Comparison of ENCODE assay signal across 1 cellular context in the genomic region with DNA sequence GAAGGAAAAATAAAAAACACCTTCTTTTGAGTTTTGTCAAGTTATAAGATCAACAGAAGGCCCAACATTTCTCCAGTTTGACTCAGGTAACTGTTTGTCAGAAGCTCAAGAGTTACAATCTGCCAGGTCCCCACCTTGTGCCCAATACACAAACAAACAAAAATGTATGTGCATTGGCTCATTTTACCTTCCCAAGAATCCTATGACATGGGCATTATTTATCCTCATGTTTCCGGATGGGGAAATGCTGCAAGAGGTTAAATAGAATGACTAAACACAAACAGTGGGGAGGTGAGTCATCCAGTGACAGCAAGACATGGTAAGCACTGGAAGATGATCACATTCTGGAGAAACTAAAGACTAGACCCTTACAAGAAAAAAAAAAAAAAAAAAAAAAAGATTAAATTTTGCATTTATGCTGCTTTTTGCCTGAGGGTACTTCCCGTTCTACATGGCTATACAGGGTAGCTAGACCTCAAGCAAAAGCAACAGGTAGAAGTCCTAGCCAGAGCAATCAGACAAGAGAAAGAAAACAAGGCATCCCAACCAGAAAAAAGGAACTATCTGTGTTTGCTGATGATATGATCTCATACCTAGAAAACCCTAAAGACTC.
TF ChIP-seq lines count a peak whose summit lies in the region.

No MANE protein-coding gene starts in this region.

TF ChIP-seq in HepG2, 621 proteins besides CTCF, POLR2A, EP300 and RAD21 (continued from another document and continues in another):
- TF ChIP-seq, protein P1, sequence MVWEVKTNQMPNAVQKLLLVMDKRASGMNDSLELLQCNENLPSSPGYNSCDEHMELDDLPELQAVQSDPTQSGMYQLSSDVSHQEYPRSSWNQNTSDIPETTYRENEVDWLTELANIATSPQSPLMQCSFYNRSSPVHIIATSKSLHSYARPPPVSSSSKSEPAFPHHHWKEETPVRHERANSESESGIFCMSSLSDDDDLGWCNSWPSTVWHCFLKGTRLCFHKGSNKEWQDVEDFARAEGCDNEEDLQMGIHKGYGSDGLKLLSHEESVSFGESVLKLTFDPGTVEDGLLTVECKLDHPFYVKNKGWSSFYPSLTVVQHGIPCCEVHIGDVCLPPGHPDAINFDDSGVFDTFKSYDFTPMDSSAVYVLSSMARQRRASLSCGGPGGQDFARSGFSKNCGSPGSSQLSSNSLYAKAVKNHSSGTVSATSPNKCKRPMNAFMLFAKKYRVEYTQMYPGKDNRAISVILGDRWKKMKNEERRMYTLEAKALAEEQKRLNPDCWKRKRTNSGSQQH (CRISPR knock-in tag; IDR thresholded peaks at IDR 0.05; ENCODE audit: low read depth): no peak
- no peak for TF ChIP-seq ZNF326 (CRISPR knock-in tag; IDR thresholded peaks at IDR 0.05; ENCODE audit: borderline replicate concordance)
- TF ChIP-seq ZNF674 (CRISPR knock-in tag; IDR thresholded peaks at IDR 0.05; ENCODE audit: low read depth): no peak
- TF ChIP-seq ZSCAN9 (CRISPR knock-in tag; IDR thresholded peaks at IDR 0.05; ENCODE audit: borderline replicate concordance): no peak
- TF ChIP-seq, protein P2, sequence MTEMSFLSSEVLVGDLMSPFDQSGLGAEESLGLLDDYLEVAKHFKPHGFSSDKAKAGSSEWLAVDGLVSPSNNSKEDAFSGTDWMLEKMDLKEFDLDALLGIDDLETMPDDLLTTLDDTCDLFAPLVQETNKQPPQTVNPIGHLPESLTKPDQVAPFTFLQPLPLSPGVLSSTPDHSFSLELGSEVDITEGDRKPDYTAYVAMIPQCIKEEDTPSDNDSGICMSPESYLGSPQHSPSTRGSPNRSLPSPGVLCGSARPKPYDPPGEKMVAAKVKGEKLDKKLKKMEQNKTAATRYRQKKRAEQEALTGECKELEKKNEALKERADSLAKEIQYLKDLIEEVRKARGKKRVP (CRISPR knock-in tag; IDR thresholded peaks at IDR 0.05): peak in 1 of 2 experiments; percentile 90; a peak in 2 of 4 replicates
- no peak for TF ChIP-seq ZNF749 (CRISPR knock-in tag; IDR thresholded peaks at IDR 0.05; ENCODE audit: borderline replicate concordance)
- peak; percentile 60; the same call in 1 of the 2 replicates for TF ChIP-seq SOX5 (CRISPR knock-in tag; IDR thresholded peaks at IDR 0.05; ENCODE audit: borderline replicate concordance)
- peak; percentile 90 for TF ChIP-seq ETV5 (CRISPR knock-in tag; IDR thresholded peaks at IDR 0.05; ENCODE audit: borderline replicate concordance)
- no peak for TF ChIP-seq MAF1 (CRISPR knock-in tag; IDR thresholded peaks at IDR 0.05; ENCODE audit: borderline replicate concordance)
- peak; percentile 94 for TF ChIP-seq FOXA3 (CRISPR knock-in tag; IDR thresholded peaks at IDR 0.05)
- no peak for TF ChIP-seq ZNF343 (CRISPR knock-in tag; IDR thresholded peaks at IDR 0.05)
- no peak for TF ChIP-seq ZBTB42 (CRISPR knock-in tag; IDR thresholded peaks at IDR 0.05)
- TF ChIP-seq TMF1 (CRISPR knock-in tag; IDR thresholded peaks at IDR 0.05; ENCODE audit: low read depth): no peak
- no peak for TF ChIP-seq CERS6 (CRISPR knock-in tag; IDR thresholded peaks at IDR 0.05)
- TF ChIP-seq SRSF4 (IDR thresholded peaks at IDR 0.05; ENCODE audit: low read depth, low read length, poor library complexity, severe bottlenecking): no peak
- TF ChIP-seq, protein P3, sequence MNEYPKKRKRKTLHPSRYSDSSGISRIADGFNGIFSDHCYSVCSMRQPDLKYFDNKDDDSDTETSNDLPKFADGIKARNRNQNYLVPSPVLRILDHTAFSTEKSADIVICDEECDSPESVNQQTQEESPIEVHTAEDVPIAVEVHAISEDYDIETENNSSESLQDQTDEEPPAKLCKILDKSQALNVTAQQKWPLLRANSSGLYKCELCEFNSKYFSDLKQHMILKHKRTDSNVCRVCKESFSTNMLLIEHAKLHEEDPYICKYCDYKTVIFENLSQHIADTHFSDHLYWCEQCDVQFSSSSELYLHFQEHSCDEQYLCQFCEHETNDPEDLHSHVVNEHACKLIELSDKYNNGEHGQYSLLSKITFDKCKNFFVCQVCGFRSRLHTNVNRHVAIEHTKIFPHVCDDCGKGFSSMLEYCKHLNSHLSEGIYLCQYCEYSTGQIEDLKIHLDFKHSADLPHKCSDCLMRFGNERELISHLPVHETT (CRISPR knock-in tag; conservative IDR thresholded peaks at IDR 0.05): no peak
- TF ChIP-seq CREB1 (IDR thresholded peaks at IDR 0.05): peak; percentile 58
- 0 out of 2 replicates have a peak, but pooled peaks have one; percentile 23 for TF ChIP-seq CREB1 (CRISPR knock-in tag; IDR thresholded peaks at IDR 0.05)
- TF ChIP-seq DNMT3B (CRISPR knock-in tag; conservative IDR thresholded peaks at IDR 0.05): 0 out of 2 replicates have a peak, but pooled peaks have one; percentile 82
- TF ChIP-seq HDAC1 (CRISPR knock-in tag; IDR thresholded peaks at IDR 0.05): no peak
- TF ChIP-seq ATF7 (IDR thresholded peaks at IDR 0.05): peak; percentile 7; the same call in 1 of the 2 replicates
- TF ChIP-seq ATF7 (CRISPR knock-in tag; IDR thresholded peaks at IDR 0.05): no peak
- TF ChIP-seq MAFK (conservative IDR thresholded peaks at IDR 0.05 in 1 of 2, IDR thresholded peaks at IDR 0.05 in 1 of 2; ENCODE audit: low read length in 2 of 2): peak; percentile 27 to 56; a peak in 3 of 4 replicates
- no peak for TF ChIP-seq ZBTB43 (CRISPR knock-in tag; conservative IDR thresholded peaks at IDR 0.05)
- no peak for TF ChIP-seq TAF15 (IDR thresholded peaks at IDR 0.05; ENCODE audit: low read depth, low read length, poor library complexity, severe bottlenecking)
- peak; percentile 89; the same call in 1 of the 2 replicates for TF ChIP-seq AHDC1 (CRISPR knock-in tag; IDR thresholded peaks at IDR 0.05; ENCODE audit: borderline replicate concordance)
- TF ChIP-seq MNT (IDR thresholded peaks at IDR 0.05): 0 out of 2 replicates have a peak, but pooled peaks have one; percentile 6
- TF ChIP-seq MAFF (IDR thresholded peaks at IDR 0.05; ENCODE audit: low read depth, low read length): peak; percentile 60
- TF ChIP-seq HDAC6 (IDR thresholded peaks at IDR 0.05; ENCODE audit: low read depth, low read length): no peak
- TF ChIP-seq ZNF12 (CRISPR knock-in tag; IDR thresholded peaks at IDR 0.05): peak; percentile 61; the same call in 1 of the 2 replicates
- peak; percentile 60 for TF ChIP-seq ZBTB21 (CRISPR knock-in tag; IDR thresholded peaks at IDR 0.05)
- TF ChIP-seq FOSL1 (CRISPR knock-in tag; IDR thresholded peaks at IDR 0.05; ENCODE audit: borderline replicate concordance): peak; percentile 85
- no peak for TF ChIP-seq CBFB (CRISPR knock-in tag; IDR thresholded peaks at IDR 0.05)
- peak; percentile 26; the same call in 1 of the 2 replicates for TF ChIP-seq SIX4 (CRISPR knock-in tag; IDR thresholded peaks at IDR 0.05)
- TF ChIP-seq ZNF652 (CRISPR knock-in tag; IDR thresholded peaks at IDR 0.05; ENCODE audit: borderline replicate concordance, low read depth): peak; percentile 85
- TF ChIP-seq ELF3 (CRISPR knock-in tag; IDR thresholded peaks at IDR 0.05): peak; percentile 97
- TF ChIP-seq ZNF296 (CRISPR knock-in tag; conservative IDR thresholded peaks at IDR 0.05): no peak
- TF ChIP-seq SP1 (IDR thresholded peaks at IDR 0.05): no peak
- TF ChIP-seq SP1 (CRISPR knock-in tag; IDR thresholded peaks at IDR 0.05): no peak
- peak; percentile 47; the same call in 1 of the 2 replicates for TF ChIP-seq KAT8 (CRISPR knock-in tag; IDR thresholded peaks at IDR 0.05)
- TF ChIP-seq NR2F1 (CRISPR knock-in tag; IDR thresholded peaks at IDR 0.05): 0 out of 4 replicates have a peak, but pooled peaks of 1 of the 2 experiments have one; percentile 26
- TF ChIP-seq ZFP36L1 (CRISPR knock-in tag; IDR thresholded peaks at IDR 0.05): peak; percentile 53; the same call in 1 of the 2 replicates
- no peak for TF ChIP-seq PRPF4 (IDR thresholded peaks at IDR 0.05; ENCODE audit: low read depth, low read length, poor library complexity, severe bottlenecking)
- peak; percentile 44; the same call in 1 of the 2 replicates for TF ChIP-seq KLF6 (CRISPR knock-in tag; IDR thresholded peaks at IDR 0.05)
- TF ChIP-seq ZBTB25 (CRISPR knock-in tag; IDR thresholded peaks at IDR 0.05): peak; percentile 33; the same call in 1 of the 2 replicates
- TF ChIP-seq MXI1 (IDR thresholded peaks at IDR 0.05; ENCODE audit: borderline replicate concordance, low read depth, low read length): peak; percentile 52; the same call in 1 of the 3 replicates
- no peak for TF ChIP-seq ZSCAN25 (CRISPR knock-in tag; IDR thresholded peaks at IDR 0.05)
- TF ChIP-seq ZBTB7A (CRISPR knock-in tag; IDR thresholded peaks at IDR 0.05): no peak
- no peak for TF ChIP-seq ZNF567 (CRISPR knock-in tag; IDR thresholded peaks at IDR 0.05; ENCODE audit: borderline replicate concordance)
- peak; percentile 51; the same call in 1 of the 2 replicates for TF ChIP-seq RXRB (CRISPR knock-in tag; IDR thresholded peaks at IDR 0.05; ENCODE audit: borderline replicate concordance)
- TF ChIP-seq ZNF790 (CRISPR knock-in tag; IDR thresholded peaks at IDR 0.05; ENCODE audit: borderline replicate concordance): no peak
- peak; percentile 58; the same call in 1 of the 2 replicates for TF ChIP-seq RARA (CRISPR knock-in tag; IDR thresholded peaks at IDR 0.05)
- TF ChIP-seq KDM4B (CRISPR knock-in tag; IDR thresholded peaks at IDR 0.05): peak; percentile 55; the same call in 1 of the 2 replicates
